ENCODE assay signal across 9 cellular contexts in the genomic region with DNA sequence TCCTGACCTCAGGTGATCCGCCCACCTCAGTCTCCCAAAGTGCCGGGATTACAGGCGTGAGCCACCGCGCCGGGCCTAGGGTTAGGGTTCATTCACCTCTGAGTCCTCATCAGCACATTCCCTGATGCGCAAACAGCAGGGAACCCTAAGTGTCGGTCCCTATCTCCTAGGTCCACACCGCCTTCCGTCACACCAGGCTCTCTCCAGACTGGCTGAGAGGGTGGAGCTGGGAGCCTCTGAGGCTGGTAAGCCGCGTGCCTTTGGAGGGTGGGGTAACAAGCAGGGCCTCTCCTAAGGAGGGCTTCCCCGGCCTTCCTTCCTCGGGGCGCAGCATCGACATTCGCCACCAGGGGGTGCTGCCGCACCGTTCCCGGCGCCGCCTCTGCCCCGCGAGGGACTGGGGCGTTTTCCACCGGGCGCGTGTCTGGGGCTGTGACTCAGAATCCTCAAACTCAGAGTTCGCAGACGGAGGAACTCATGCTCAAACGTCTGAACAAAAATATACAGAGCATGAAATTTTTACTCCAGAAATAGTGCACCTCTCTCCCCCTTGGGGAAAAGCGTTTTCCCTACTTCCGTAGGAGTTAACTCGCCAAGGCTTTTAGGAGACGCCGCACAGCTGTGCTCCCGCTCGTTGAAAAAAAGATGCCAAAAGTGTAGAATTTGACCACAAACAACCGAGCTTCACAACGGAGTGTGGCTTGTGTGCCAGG.
A peak's percentile ranks its signal among the peaks of the same experiment; 100 is the strongest.
DNase-seq lines count a peak whose midpoint lies in the region; ATAC-seq, FAIRE-seq and TF ChIP-seq lines count a peak whose summit lies in the region.
"Had no signal": no experiment of that assay in that cellular context is flagged by ENCODE, and none has a peak within 500 bp of the region (broad histone marks: within the 10 kb centered on the region; RNA-seq: fewer than 3 reads in every experiment).

No MANE protein-coding gene starts in this region.

- TF ChIP-seq CTCF in fibroblast of pulmonary artery (IDR thresholded peaks at IDR 0.05; ENCODE audit: low read length, missing control alignments): peak; percentile 90
- peak; percentile 96 for TF ChIP-seq CTCF in natural killer cell (IDR thresholded peaks at IDR 0.05)

- peaks cover 0 to 5% (median 0%) of the 10 kb centered on the region in 3 donors for H3K4me1 Mint-ChIP-seq in CD8-positive, alpha-beta memory T cell
- peaks cover 0 to 5% of the 10 kb centered on the region in 2 donors for H3K4me1 Mint-ChIP-seq in natural killer cell
- H3K4me1 Mint-ChIP-seq in stimulated activated naive B cell treated with anti-CD40 and anti-IgM and Interleukin-4, amounts not matched to agents 10 μg/mL and 1 μg/mL and 100 μg/mL, for 72 hours: peaks cover 9 to 14% of the 10 kb centered on the region in 2 donors

- H3K9me3 ChIP-seq in CD8-positive, alpha-beta memory T cell (ENCODE audit: low read length): no peaks in the 10 kb centered on the region

- POLR2A ChIA-PET in CD8-positive, alpha-beta memory T cell (lab: Charles Lee): no interaction called here

- peak overlapping the region; percentile 41 for H3K4me3 ChIP-seq in CD8-positive, alpha-beta memory T cell (ENCODE audit: low read length)
- peak overlapping the region; percentile 23 for H3K4me3 ChIP-seq in fibroblast of pulmonary artery (replicated peaks; ENCODE audit: low read depth, low read length)

- FAIRE-seq in RCC 7860 (lab: Jason Lieb, UNC): peak; percentile 62
- FAIRE-seq: islet of Langerhans had no signal

- no peak overlapping the region for H3K27ac Mint-ChIP-seq in CD8-positive, alpha-beta memory T cell
- H3K27ac Mint-ChIP-seq in natural killer cell: no peak overlapping the region
- H3K27ac Mint-ChIP-seq in stimulated activated naive B cell treated with anti-CD40 and anti-IgM and Interleukin-4, amounts not matched to agents 10 μg/mL and 1 μg/mL and 100 μg/mL, for 72 hours: no peak overlapping the region

- peak overlapping the region in 2 of 7 donors; percentile 41 to 80 for H3K4me3 Mint-ChIP-seq in CD8-positive, alpha-beta memory T cell
- no peak overlapping the region for H3K4me3 Mint-ChIP-seq in natural killer cell
- H3K4me3 Mint-ChIP-seq in stimulated activated naive B cell treated with anti-CD40 and anti-IgM and Interleukin-4, amounts not matched to agents 10 μg/mL and 1 μg/mL and 100 μg/mL, for 72 hours: peak overlapping the region; percentile 19 to 56

- peak; percentile 76 for ATAC-seq in GM19438 (IDR thresholded peaks at IDR 0.05; ENCODE audit: low read depth, unreplicated experiment)
- ATAC-seq in natural killer cell: peak; percentile 90 to 96 (median 95)
- ATAC-seq in stimulated activated naive B cell treated with anti-CD40 and anti-IgM and Interleukin-4, amounts not matched to agents 10 μg/mL and 1 μg/mL and 100 μg/mL, for 72 hours (replicated peaks): peak; percentile 93 to 94

- H3K36me3 Mint-ChIP-seq in CD8-positive, alpha-beta memory T cell: no peaks in the 10 kb centered on the region
- no peaks in the 10 kb centered on the region for H3K36me3 Mint-ChIP-seq in natural killer cell
- no peaks in the 10 kb centered on the region for H3K36me3 Mint-ChIP-seq in stimulated activated naive B cell treated with anti-CD40 and anti-IgM and Interleukin-4, amounts not matched to agents 10 μg/mL and 1 μg/mL and 100 μg/mL, for 72 hours

- intact Hi-C loops in natural killer cell (cut with micrococcal nuclease): loop anchor here (5.0 kb wide), 1 partner anchor 905 kb away; no protein-coding TSS in a partner anchor

- peaks cover 6% of the 10 kb centered on the region for H3K27me3 ChIP-seq in CD8-positive, alpha-beta memory T cell (ENCODE audit: insufficient read depth, low read length, poor library complexity, severe bottlenecking)

- H3K9me3 Mint-ChIP-seq in CD8-positive, alpha-beta memory T cell: no peaks in the 10 kb centered on the region
- H3K9me3 Mint-ChIP-seq in natural killer cell: no peaks in the 10 kb centered on the region
- H3K9me3 Mint-ChIP-seq in stimulated activated naive B cell treated with anti-CD40 and anti-IgM and Interleukin-4, amounts not matched to agents 10 μg/mL and 1 μg/mL and 100 μg/mL, for 72 hours: no peaks in the 10 kb centered on the region

- DNase-seq in CD8-positive, alpha-beta memory T cell: peak; percentile 62 to 76 (median 65)
- DNase-seq in HT1080 (ENCODE audit: low read depth): peak; percentile 91
- peak; percentile 75 for DNase-seq in RCC 7860 (ENCODE audit: low spot score)
- peak; percentile 67 to 70 for DNase-seq in activated T-helper 1 cell treated with anti-CD3 and anti-CD28 coated beads, Interleukin-2, amount 50 U/mL, for 16 hours (ENCODE audit: low read depth in 1 of 2, low spot score in 1 of 2)
- peak; percentile 91 for DNase-seq in fibroblast of pulmonary artery (ENCODE audit: low read depth)
- DNase-seq in natural killer cell: peak; percentile 73
- DNase-seq in stimulated activated naive B cell treated with anti-CD40 and anti-IgM and Interleukin-4, amounts not matched to agents 10 μg/mL and 1 μg/mL and 100 μg/mL, for 72 hours: peak; percentile 81

- no peaks in the 10 kb centered on the region for H3K4me1 ChIP-seq in CD8-positive, alpha-beta memory T cell (ENCODE audit: insufficient read depth, low read length)

- H3K36me3 ChIP-seq in CD8-positive, alpha-beta memory T cell (ENCODE audit: insufficient read depth, low read length): no peaks in the 10 kb centered on the region

- peaks cover 12 to 36% of the 10 kb centered on the region in 2 donors for H3K27me3 Mint-ChIP-seq in CD8-positive, alpha-beta memory T cell
- H3K27me3 Mint-ChIP-seq in natural killer cell (ENCODE audit: low read depth in 2 of 2): peaks cover 12 to 27% of the 10 kb centered on the region in 2 donors
- H3K27me3 Mint-ChIP-seq in stimulated activated naive B cell treated with anti-CD40 and anti-IgM and Interleukin-4, amounts not matched to agents 10 μg/mL and 1 μg/mL and 100 μg/mL, for 72 hours: peaks cover 32 to 35% of the 10 kb centered on the region in 2 donors

- H3K27ac ChIP-seq in CD8-positive, alpha-beta memory T cell (ENCODE audit: low read depth, low read length): no peak overlapping the region

- CTCF ChIA-PET in CD8-positive, alpha-beta memory T cell (lab: Charles Lee): interaction anchor here (0.7 to 1.3 kb wide), 4 partner anchors 20 to 640 kb away, joined by 3 to 4 read pairs (median 3); no protein-coding TSS in a partner anchor
